In genomic region chr15:64865126-64865997, GRCh38 we compare ENCODE assay signal across 1 cellular context.
TF ChIP-seq lines count a peak whose summit lies in the region.

No MANE protein-coding gene starts in this region.

TF ChIP-seq in WTC11, 78 proteins besides CTCF, POLR2A, EP300 and RAD21 (continued from another document):
- TF ChIP-seq FOXP4 (CRISPR knock-in tag; IDR thresholded peaks at IDR 0.05): no peak
- TF ChIP-seq ZNF138 (CRISPR knock-in tag; conservative IDR thresholded peaks at IDR 0.05): no peak
- TF ChIP-seq PRRX2 (CRISPR knock-in tag; IDR thresholded peaks at IDR 0.05): no peak
- no peak for TF ChIP-seq ZBTB43 (CRISPR knock-in tag; IDR thresholded peaks at IDR 0.05)
- no peak for TF ChIP-seq NFATC4 (CRISPR knock-in tag; IDR thresholded peaks at IDR 0.05)
- TF ChIP-seq ARID4B (CRISPR knock-in tag; IDR thresholded peaks at IDR 0.05; ENCODE audit: borderline replicate concordance): no peak
- no peak for TF ChIP-seq IRF2 (CRISPR knock-in tag; IDR thresholded peaks at IDR 0.05; ENCODE audit: borderline replicate concordance, low read depth)
- TF ChIP-seq NR1H2 (CRISPR knock-in tag; IDR thresholded peaks at IDR 0.05): no peak
- no peak for TF ChIP-seq IRF1 (CRISPR knock-in tag; IDR thresholded peaks at IDR 0.05)
- TF ChIP-seq ATF6 (CRISPR knock-in tag; IDR thresholded peaks at IDR 0.05): no peak
- TF ChIP-seq FOXJ3 (CRISPR knock-in tag; IDR thresholded peaks at IDR 0.05; ENCODE audit: borderline replicate concordance): no peak
- no peak for TF ChIP-seq ZNF263 (CRISPR knock-in tag; IDR thresholded peaks at IDR 0.05; ENCODE audit: low read depth)
- TF ChIP-seq TP53 (CRISPR knock-in tag; IDR thresholded peaks at IDR 0.05): no peak
- no peak for TF ChIP-seq ATF3 (CRISPR knock-in tag; conservative IDR thresholded peaks at IDR 0.05)
- no peak for TF ChIP-seq ZNF671 (CRISPR knock-in tag; IDR thresholded peaks at IDR 0.05)
- TF ChIP-seq ZNF281 (CRISPR knock-in tag; IDR thresholded peaks at IDR 0.05): no peak
- TF ChIP-seq HMGA2 (CRISPR knock-in tag; IDR thresholded peaks at IDR 0.05): no peak
TF ChIP-seq in WTC11: peak in this region for 0.
